Comparison of ENCODE assay signal across 16 cellular contexts in genomic region chr2:191015831-191016230, GRCh38. TPM values are rescaled to one million over a fixed set of nuclear protein-coding genes. Genes with fewer than 3 reads are reported as not detected.
DNase-seq lines count a peak whose midpoint lies in the region; ATAC-seq and TF ChIP-seq lines count a peak whose summit lies in the region.
"Had no signal": no experiment of that assay in that cellular context is flagged by ENCODE, and none has a peak within 500 bp of the region (broad histone marks: within the 10 kb centered on the region; RNA-seq: fewer than 3 reads in every experiment).

No MANE protein-coding gene starts in this region.

- H3K4me3 Mint-ChIP-seq in T-helper 1 cell treated with Interleukin-12 subunit alpha and Interleukin-12 subunit beta and Interleukin-4 antibody, amounts not matched to agents 30 μg/mL and 1 μg/mL, for 36 hours = peak overlapping the region; percentile 42
- peak overlapping the region in 1 of 10 donors; percentile 17 for H3K4me3 Mint-ChIP-seq in naive thymus-derived CD8-positive, alpha-beta T cell
- H3K4me3 Mint-ChIP-seq: CD14-positive monocyte had no signal

- peak overlapping the region; percentile 98 for H3K4me2 ChIP-seq in KMS-11
- H3K4me2 ChIP-seq: A549, BLaER1 had no signal

- H3K27ac ChIP-seq in KMS-11 = peak overlapping the region; percentile 91
- H3K27ac ChIP-seq in effector memory CD4-positive, alpha-beta T cell (ENCODE audit: insufficient read depth, low read length, poor library complexity, severe bottlenecking) = peak overlapping the region; percentile 91
- H3K27ac ChIP-seq: 22Rv1, BLaER1, GM23248, HL-60 had no signal

- H3K4me1 Mint-ChIP-seq in T-helper 1 cell treated with Interleukin-12 subunit alpha and Interleukin-12 subunit beta and Interleukin-4 antibody, amounts not matched to agents 30 μg/mL and 1 μg/mL, for 36 hours (ENCODE audit: low read depth) = peaks cover 32% of the 10 kb centered on the region
- H3K4me1 Mint-ChIP-seq in naive thymus-derived CD8-positive, alpha-beta T cell = peaks cover 11 to 40% (median 23%) of the 10 kb centered on the region in 4 donors

- H3K79me2 ChIP-seq in KMS-11 (ENCODE audit: insufficient read depth, low read depth) = peaks cover 26% of the 10 kb centered on the region

- peaks cover 21% of the 10 kb centered on the region for H3K36me3 Mint-ChIP-seq in T-helper 1 cell treated with Interleukin-12 subunit alpha and Interleukin-12 subunit beta and Interleukin-4 antibody, amounts not matched to agents 30 μg/mL and 1 μg/mL, for 36 hours (ENCODE audit: low read depth)
- peaks cover 0 to 8% (median 7%) of the 10 kb centered on the region in 3 donors for H3K36me3 Mint-ChIP-seq in naive thymus-derived CD8-positive, alpha-beta T cell

- H3K9me3 ChIP-seq in effector memory CD4-positive, alpha-beta T cell (ENCODE audit: control insufficient read depth, low read length) = no peaks in the 10 kb centered on the region
- H3K9me3 ChIP-seq: A549, BLaER1, Caco-2, HAP-1 had no signal

- H3K9ac ChIP-seq in KMS-11 = no peak overlapping the region; the same call in 1 of the 2 replicates
- H3K9ac ChIP-seq: BLaER1, GM23248 had no signal

- H4K20me1 ChIP-seq in KMS-11 (ENCODE audit: insufficient read depth) = no peaks in the 10 kb centered on the region

- H3K4me3 ChIP-seq in KMS-11 (IDR thresholded peaks at IDR 0.05; ENCODE audit: insufficient read depth, low read depth, low read length) = no peak overlapping the region
- H3K4me3 ChIP-seq in effector memory CD4-positive, alpha-beta T cell (ENCODE audit: insufficient read depth, low read depth, low read length, poor library complexity, severe bottlenecking) = no peak overlapping the region
- H3K4me3 ChIP-seq: A549, BLaER1, GM23248, HAP-1 had no signal

- TF ChIP-seq CTCF in KMS-11 (conservative IDR thresholded peaks at IDR 0.05; ENCODE audit: low read depth, low read length) = no peak

- H3K27me3 ChIP-seq in KMS-11 (ENCODE audit: insufficient read depth, low read depth) = no peaks in the 10 kb centered on the region
- H3K27me3 ChIP-seq in effector memory CD4-positive, alpha-beta T cell (replicated peaks; ENCODE audit: control insufficient read depth, insufficient read depth, low read length, poor library complexity, severe bottlenecking) = no peaks in the 10 kb centered on the region
- H3K27me3 ChIP-seq: BLaER1 had no signal

- H2AFZ ChIP-seq in KMS-11 (ENCODE audit: low read depth) = no peak overlapping the region
- H2AFZ ChIP-seq: GM23248 had no signal

- H3K9me3 Mint-ChIP-seq in T-helper 1 cell treated with Interleukin-12 subunit alpha and Interleukin-12 subunit beta and Interleukin-4 antibody, amounts not matched to agents 30 μg/mL and 1 μg/mL, for 36 hours = peaks cover 8% of the 10 kb centered on the region
- peaks cover 0 to 12% (median 0%) of the 10 kb centered on the region in 9 donors for H3K9me3 Mint-ChIP-seq in naive thymus-derived CD8-positive, alpha-beta T cell

- no peaks in the 10 kb centered on the region for H3K27me3 Mint-ChIP-seq in T-helper 1 cell treated with Interleukin-12 subunit alpha and Interleukin-12 subunit beta and Interleukin-4 antibody, amounts not matched to agents 30 μg/mL and 1 μg/mL, for 36 hours (ENCODE audit: low read depth)
- H3K27me3 Mint-ChIP-seq in naive thymus-derived CD8-positive, alpha-beta T cell = peaks cover 0 to 2% (median 0%) of the 10 kb centered on the region in 5 donors

- H3K4me1 ChIP-seq in KMS-11 (ENCODE audit: low read depth, poor library complexity, severe bottlenecking) = peaks cover 50% of the 10 kb centered on the region
- H3K4me1 ChIP-seq in effector memory CD4-positive, alpha-beta T cell (ENCODE audit: control insufficient read depth, insufficient read depth, low read length, poor library complexity, severe bottlenecking) = peaks cover 40% of the 10 kb centered on the region

- POLR2A ChIA-PET in naive thymus-derived CD8-positive, alpha-beta T cell (lab: Charles Lee) = interaction anchor here (0.8 kb wide), 1 partner anchor 135 kb away, joined by 3 read pairs; no protein-coding TSS in a partner anchor

- DNase-seq in T-helper 1 cell (no peak), NCI-H524 treated with DMSO at 0.1 percent for 48 hours (lab: John Stamatoyannopoulos, UW) (no peak)
- no peak for DNase-seq in effector memory CD4-positive, alpha-beta T cell
- DNase-seq in naive thymus-derived CD8-positive, alpha-beta T cell = no peak
- DNase-seq in activated CD4-positive, alpha-beta T cell treated with anti-CD3 and anti-CD28 coated beads for 48 hours = no peak
- DNase-seq: AML-193, Caco-2, GM23248 had no signal

- no peak for ATAC-seq in naive thymus-derived CD8-positive, alpha-beta T cell
- ATAC-seq: A549 had no signal

- H3K36me3 ChIP-seq in KMS-11 (ENCODE audit: insufficient read depth) = no peaks in the 10 kb centered on the region
- no peaks in the 10 kb centered on the region for H3K36me3 ChIP-seq in effector memory CD4-positive, alpha-beta T cell (ENCODE audit: control insufficient read depth, insufficient read depth, low read length)
- H3K36me3 ChIP-seq: HAP-1 had no signal

- H3K27ac Mint-ChIP-seq in T-helper 1 cell treated with Interleukin-12 subunit alpha and Interleukin-12 subunit beta and Interleukin-4 antibody, amounts not matched to agents 30 μg/mL and 1 μg/mL, for 36 hours = no peak overlapping the region
- peak overlapping the region in 2 of 10 donors; percentile 24 to 74 for H3K27ac Mint-ChIP-seq in naive thymus-derived CD8-positive, alpha-beta T cell

RNA-seq across cellular contexts. Expression of gene STAT1, which starts 1.9 kb away (rescaled TPM):
- total RNA-seq in naive thymus-derived CD8-positive, alpha-beta T cell = 10 to 100 TPM; 62.8 to 74.9 TPM
- polyA plus RNA-seq in naive thymus-derived CD8-positive, alpha-beta T cell = 100 to 1,000 TPM; 154 to 231 (median 217) TPM
